ENCODE assay signal across 8 cellular contexts in genomic region chr5:143401253-143401845, GRCh38. TPM values are rescaled to one million over a fixed set of nuclear protein-coding genes. Genes with fewer than 3 reads are reported as not detected.
A peak's percentile ranks its signal among the peaks of the same experiment; 100 is the strongest.
DNase-seq lines count a peak whose midpoint lies in the region; ATAC-seq, FAIRE-seq and TF ChIP-seq lines count a peak whose summit lies in the region.

No MANE protein-coding gene starts in this region.

- H3K27ac ChIP-seq in heart right ventricle, result peak overlapping the region in 9 of 10 donors; percentile 29 to 100 (median 99)
- no peak overlapping the region for H3K27ac ChIP-seq in K562 (ENCODE audit: extremely low read depth, low read depth, low read length)
- peak overlapping the region; percentile 100 for H3K27ac ChIP-seq in upper lobe of right lung

- peaks cover 0 to 63% (median 38%) of the 10 kb centered on the region in 9 donors for H3K4me1 ChIP-seq in heart right ventricle
- H3K4me1 ChIP-seq in K562 (replicated peaks in 1 of 2; ENCODE audit: control insufficient read depth in 2 of 2, insufficient read depth in 2 of 2, low read length in 2 of 2), result peaks cover 18 to 19% of the 10 kb centered on the region in 2 experiments; a peak in 4 of 5 replicates
- peaks cover 36% of the 10 kb centered on the region for H3K4me1 ChIP-seq in upper lobe of right lung

- H3K4me3 ChIP-seq in heart right ventricle (peak overlapping the region; percentile 65 to 97 (median 88)), K562 (peak overlapping the region; percentile 76), upper lobe of right lung (peak overlapping the region; percentile 91)

- peak overlapping the region in 1 of 2 experiments; percentile 86; a peak in 2 of 4 replicates for H3K9ac ChIP-seq in K562 (ENCODE audit: insufficient read depth in 1 of 2, low read depth in 2 of 2, low read length in 2 of 2)

- H3K79me2 ChIP-seq in K562 (ENCODE audit: control insufficient read depth, insufficient read depth, low read length), result peaks cover 72% of the 10 kb centered on the region

- no peak for DNase-seq in heart right ventricle
- no peak for DNase-seq in left cardiac atrium
- DNase-seq in K562 (ENCODE audit: extremely low read depth in 1 of 4, low spot score in 3 of 4), result no peak
- no peak for DNase-seq in memory B cell (ENCODE audit: low spot score in 2 of 2)
- DNase-seq in upper lobe of right lung, result no peak
- no peak for DNase-seq in stimulated activated naive CD4-positive, alpha-beta T cell treated with Interleukin-2 at 50 U/mL for 16 hours (lab: John Stamatoyannopoulos, UW)
- no peak for DNase-seq in effector CD8-positive, alpha-beta T cell (lab: John Stamatoyannopoulos, UW)
- DNase-seq in NCI-H2196 treated with DMSO at 0.1 percent for 48 hours (lab: John Stamatoyannopoulos, UW; ENCODE audit: unreplicated experiment), result no peak

- WGBS in heart right ventricle, 2 donors, result 8 to 14% methylated on average over 6 of the region's 6 CpGs
- 26% methylated on average over 6 of the region's 6 CpGs for WGBS in K562 (ENCODE audit: insufficient coverage, low coverage, missing lambda C conversion rate)

- peaks cover 0 to 16% (median 0%) of the 10 kb centered on the region in 9 donors for H3K36me3 ChIP-seq in heart right ventricle
- H3K36me3 ChIP-seq in K562 (ENCODE audit: control insufficient read depth, insufficient read depth, low read length), result peaks cover 20% of the 10 kb centered on the region
- peaks cover 13% of the 10 kb centered on the region for H3K36me3 ChIP-seq in upper lobe of right lung

- ATAC-seq in heart right ventricle (no peak), left cardiac atrium (no peak), K562 (no peak), memory B cell (ENCODE audit: low read depth) (no peak), upper lobe of right lung (no peak)

- peak overlapping the region; percentile 81 for H3K4me2 ChIP-seq in K562 (ENCODE audit: insufficient read depth, low read length)

- POLR2A ChIA-PET in K562 (lab: Yijun Ruan, JAX), result interaction anchor here (0.6 to 1.2 kb wide), 4 partner anchors 67 to 293 kb away, joined by 3 to 5 read pairs (median 3); no protein-coding TSS in a partner anchor

- no TSS peak for BruUV-seq in K562 (replicated peaks; lab: Mats Ljungman, UMichigan)

- H3K9me3 Mint-ChIP-seq in memory B cell, result peaks cover 2% of the 10 kb centered on the region

- H3K9me3 ChIP-seq in heart right ventricle (no peaks in the 10 kb centered on the region), K562 (replicated peaks; ENCODE audit: control insufficient read depth, insufficient read depth, low read depth, low read length) (no peaks in the 10 kb centered on the region), upper lobe of right lung (no peaks in the 10 kb centered on the region)

- TF ChIP-seq RAD21 in K562 (CRISPR knock-in tag; conservative IDR thresholded peaks at IDR 0.05 in 1 of 2, IDR thresholded peaks at IDR 0.05 in 1 of 2), result no peak

- intact Hi-C loops in heart right ventricle (cut with DNase I) (loop anchor here (2.0 to 10.0 kb wide), 25 partner anchors 84 to 743 kb away; no protein-coding TSS in a partner anchor), left cardiac atrium (cut with DNase I) (loop anchor here (2.0 to 10.0 kb wide), 6 partner anchors 199 to 477 kb away; no protein-coding TSS in a partner anchor), K562 (cut with micrococcal nuclease) (loop anchor here (5.0 kb wide), 2 partner anchors 59 to 289 kb away; no protein-coding TSS in a partner anchor), upper lobe of right lung (cut with DNase I) (loop anchor here (2.0 kb wide), 1 partner anchor 393 kb away; no protein-coding TSS in a partner anchor)

- no peaks in the 10 kb centered on the region for H3K27me3 Mint-ChIP-seq in memory B cell

- peaks cover 40% of the 10 kb centered on the region for H3K4me1 Mint-ChIP-seq in memory B cell

- no peak overlapping the region for H2AFZ ChIP-seq in K562 (ENCODE audit: low read depth, low read length)

- no peak for TF ChIP-seq EP300 in K562 (IDR thresholded peaks at IDR 0.05; ENCODE audit: low read length)

- TF ChIP-seq POLR2A in K562 (conservative IDR thresholded peaks at IDR 0.05), result no peak

- TF ChIP-seq CTCF in heart right ventricle (IDR thresholded peaks at IDR 0.05) (no peak), K562 (IDR thresholded peaks at IDR 0.05 in 2 of 3, conservative IDR thresholded peaks at IDR 0.05 in 1 of 3; ENCODE audit: insufficient read depth in 2 of 3, low read depth in 1 of 3, low read length in 3 of 3) (no peak), upper lobe of right lung (IDR thresholded peaks at IDR 0.05) (no peak)

- H3K27me3 ChIP-seq in heart right ventricle (no peaks in the 10 kb centered on the region), K562 (ENCODE audit: control insufficient read depth in 2 of 2, insufficient read depth in 2 of 2, low read length in 2 of 2) (no peaks in the 10 kb centered on the region), upper lobe of right lung (no peaks in the 10 kb centered on the region)

- no peak for FAIRE-seq in K562 (lab: Jason Lieb, UNC)

- peaks cover 5% of the 10 kb centered on the region for H3K36me3 Mint-ChIP-seq in memory B cell

- CTCF ChIA-PET in K562 (lab: Yijun Ruan, JAX; ENCODE audit: low intra/inter-chr PET ratio), result interaction anchor here (2.2 kb wide), 1 partner anchor 388 kb away, joined by 8 read pairs; no protein-coding TSS in a partner anchor

- in situ Hi-C loops in K562 (cut with MboI), result no loop called here

- peak overlapping the region; percentile 60 for H3K27ac Mint-ChIP-seq in memory B cell

- peaks cover 28% of the 10 kb centered on the region for H4K20me1 ChIP-seq in K562 (replicated peaks; ENCODE audit: control insufficient read depth, insufficient read depth, low read length)

- H3K9me1 ChIP-seq in K562 (ENCODE audit: control insufficient read depth, insufficient read depth, low read length), result no peaks in the 10 kb centered on the region

- peak overlapping the region; percentile 89 for H3K4me3 Mint-ChIP-seq in memory B cell

TF ChIP-seq in K562, 482 proteins besides CTCF, POLR2A, EP300 and RAD21:
- TF ChIP-seq SIN3A (IDR thresholded peaks at IDR 0.05; ENCODE audit: borderline replicate concordance in 2 of 2, control insufficient read depth in 1 of 2, low read depth in 2 of 2, low read length in 2 of 2), result no peak
- peak in 1 of 2 experiments; percentile 25; a peak in 1 of 4 replicates for TF ChIP-seq MAZ (CRISPR knock-in tag; conservative IDR thresholded peaks at IDR 0.05 in 1 of 2, IDR thresholded peaks at IDR 0.05 in 1 of 2)
- peak; percentile 33; the same call in 1 of the 2 replicates for TF ChIP-seq SOX6 (IDR thresholded peaks at IDR 0.05)
- 0 out of 2 replicates have a peak, but pooled peaks have one; percentile 9 for TF ChIP-seq BHLHE40 (IDR thresholded peaks at IDR 0.05; ENCODE audit: low read length)
- TF ChIP-seq, protein P1, sequence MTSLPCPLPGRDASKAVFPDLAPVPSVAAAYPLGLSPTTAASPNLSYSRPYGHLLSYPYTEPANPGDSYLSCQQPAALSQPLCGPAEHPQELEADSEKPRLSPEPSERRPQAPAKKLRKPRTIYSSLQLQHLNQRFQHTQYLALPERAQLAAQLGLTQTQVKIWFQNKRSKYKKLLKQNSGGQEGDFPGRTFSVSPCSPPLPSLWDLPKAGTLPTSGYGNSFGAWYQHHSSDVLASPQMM (CRISPR knock-in tag; IDR thresholded peaks at IDR 0.05), result no peak

RNA-seq across cellular contexts. Expression of gene NR3C1, which starts 2.1 kb away (rescaled TPM):
- total RNA-seq in heart right ventricle (10 to 100 TPM; 31.1 to 62.3 (median 47.6) TPM), left cardiac atrium (10 to 100 TPM; 39.0 to 51.7 TPM), K562 (2014; rRNA removed) (13.3 and 14.2 TPM in 2 replicates), K562 (2014; rRNA removed; fragmentation: Illumina TruSeq; extraction: Trizol) (25.0 and 29.3 TPM in 2 replicates), K562 (2015; rRNA removed; fragmentation: Illumina TruSeq; extraction: Trizol) (26.2 and 27.5 TPM in 2 replicates), K562 (2021) (33.5 and 36.0 TPM in 2 replicates), upper lobe of right lung (101 TPM)
- polyA plus RNA-seq in heart right ventricle (10 to 100 TPM; 11.0 to 14.5 TPM), K562 (2011; rRNA removed) (12.2 and 15.0 TPM in 2 replicates), K562 (2014; fragmentation: Illumina TruSeq; extraction: Trizol) (16.5 and 17.5 TPM in 2 replicates), K562 (2014; fragmentation: Nextera tagmentation; extraction: Ambion mirVana) (10 to 100 TPM in 1 of 2 experiments, 1 to 10 TPM in 1; 8.2 to 10.1 TPM), K562 (2014; rRNA removed) (10.1 and 10.4 TPM in 2 replicates)
- 33.0 and 42.8 TPM in 2 replicates for total RNA-seq in K562 (2011; cell fraction: chromatin; rRNA removed; ENCODE audit: low replicate concordance)
- total RNA-seq in K562 (2011; cell fraction: nucleolus; rRNA removed), result 9.5 and 12.0 TPM in 2 replicates
- 15.3 and 17.5 TPM in 2 replicates for total RNA-seq in K562 (2011; cell fraction: nucleoplasm; rRNA removed)
- 4.2 and 7.2 TPM in 2 replicates for polyA plus RNA-seq in K562 (2011; cell fraction: cytosol; rRNA removed)
- 6.0 and 8.1 TPM in 2 replicates for polyA plus RNA-seq in K562 (2011; cell fraction: nucleus; rRNA removed)
- 14.5 and 14.6 TPM in 2 replicates for polyA plus RNA-seq in K562 (2012)
- 36.4 and 41.1 TPM in 2 replicates for polyA minus RNA-seq in K562 (2011; rRNA and poly(A)+ RNA removed)
- 12.2 and 16.9 TPM in 2 replicates for polyA minus RNA-seq in K562 (2011; cell fraction: cytosol; rRNA and poly(A)+ RNA removed)
- polyA minus RNA-seq in K562 (2011; cell fraction: nucleus; rRNA and poly(A)+ RNA removed), result 15.5 and 32.2 TPM in 2 replicates
